7 cellular contexts compared by ENCODE assay signal in the genomic region with DNA sequence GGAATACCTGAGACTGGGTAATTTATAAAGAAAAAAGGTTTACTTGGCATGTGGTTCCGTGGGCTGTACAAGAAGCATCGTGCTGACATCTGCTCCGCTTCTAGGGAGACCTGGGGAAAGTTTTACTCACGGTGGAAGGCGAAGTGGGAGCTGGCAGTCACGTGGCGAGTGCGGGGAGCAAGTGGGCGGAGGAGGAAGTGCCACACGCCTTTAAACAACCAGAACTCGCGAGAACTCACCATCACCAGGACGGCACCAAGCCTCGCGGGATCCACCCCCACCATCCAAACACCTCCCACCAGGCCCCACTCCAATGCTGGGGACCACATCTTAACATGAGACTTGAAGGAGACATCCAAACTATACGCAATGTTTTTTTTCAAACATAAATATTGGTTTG.
"Had no signal": no experiment of that assay in that cellular context is flagged by ENCODE, and none has a peak within 500 bp of the region (broad histone marks: within the 10 kb centered on the region; RNA-seq: fewer than 3 reads in every experiment).

No MANE protein-coding gene starts in this region.

- DNase-seq: GM23248, GOT3, H7, HFFc6, IMR-90, KBM-7 had no signal

- ATAC-seq: HCT116 had no signal

- H3K27ac Mint-ChIP-seq: HFFc6 had no signal

- H3K4me3 Mint-ChIP-seq: HFFc6 had no signal
